8 cellular contexts compared by ENCODE assay signal in the genomic region with DNA sequence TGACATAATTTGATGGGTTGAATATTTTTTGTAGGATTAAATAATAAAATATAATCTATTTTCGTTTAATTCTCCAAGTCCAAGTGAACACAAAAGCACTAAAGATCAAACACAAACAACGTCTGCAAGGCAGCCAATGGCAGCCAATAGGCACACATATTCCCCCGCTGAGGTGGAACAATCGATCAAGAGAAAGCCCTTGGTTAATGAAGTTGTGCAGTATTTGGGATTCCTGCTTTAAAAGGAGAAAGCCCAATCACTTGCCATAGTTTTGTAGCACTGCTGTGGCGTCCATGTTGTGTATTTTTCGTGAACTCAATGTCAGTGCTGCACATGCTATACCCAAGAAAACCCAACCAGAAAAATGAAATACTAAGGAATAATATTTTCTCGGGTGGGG. TPM values are rescaled to one million over a fixed set of nuclear protein-coding genes. Genes with fewer than 3 reads are reported as not detected.
DNase-seq lines count a peak whose midpoint lies in the region; ATAC-seq and TF ChIP-seq lines count a peak whose summit lies in the region.

No MANE protein-coding gene starts in this region.

- in situ Hi-C loops in gastrocnemius medialis (cut with MboI; ENCODE audit: low sequenced_read_pairs in 4 of 4) (loop anchor here in 2 of 4 donors (10.0 kb wide), 1 partner anchor 69 kb away; the partner anchor contains the start of gene PCNX4 (in 2 of the 2)), brain microvascular endothelial cell (cut with HindIII; ENCODE audit: low pct_ligation_motif_present, low sequenced_read_pairs) (loop anchor here (25.0 kb wide), 1 partner anchor 201 kb away; no protein-coding TSS in a partner anchor), ACHN (cut with HindIII; ENCODE audit: low pct_ligation_motif_present, low pct_unique_long_range_greater_than_20kb, low sequenced_read_pairs) (no loop called here)

- DNase-seq in NCI-H2081 (lab: John Stamatoyannopoulos, UW) (peak; percentile 10 to 58), NCI-H2081 treated with DMSO at 0.1 percent for 48 hours (lab: John Stamatoyannopoulos, UW) (no peak), NCI-H345 (lab: John Stamatoyannopoulos, UW) (peak; percentile 29), gastrocnemius medialis (no peak), brain microvascular endothelial cell (no peak), uterus (no peak), ACHN (no peak)
- no peak for DNase-seq in effector memory CD8-positive, alpha-beta T cell

- peak overlapping the region; percentile 81 to 95 (median 92) for H3K4me3 ChIP-seq in gastrocnemius medialis
- no peak overlapping the region for H3K4me3 ChIP-seq in brain microvascular endothelial cell (ENCODE audit: low read depth, low read length)
- H3K4me3 ChIP-seq in uterus: peak overlapping the region in 1 of 2 donors; percentile 59

- no peaks in the 10 kb centered on the region for H3K9me3 ChIP-seq in gastrocnemius medialis
- no peaks in the 10 kb centered on the region for H3K9me3 ChIP-seq in uterus

- peak overlapping the region; percentile 97 to 100 (median 99) for H3K27ac ChIP-seq in gastrocnemius medialis
- H3K27ac ChIP-seq in brain microvascular endothelial cell: no peak overlapping the region
- H3K27ac ChIP-seq in uterus: peak overlapping the region in 1 of 2 donors; percentile 95

- H3K27me3 ChIP-seq in gastrocnemius medialis: no peaks in the 10 kb centered on the region
- no peaks in the 10 kb centered on the region for H3K27me3 ChIP-seq in brain microvascular endothelial cell (replicated peaks)
- H3K27me3 ChIP-seq in uterus: no peaks in the 10 kb centered on the region

- H3K36me3 Mint-ChIP-seq in effector memory CD8-positive, alpha-beta T cell (ENCODE audit: insufficient read depth): peaks cover 9% of the 10 kb centered on the region

- H3K27ac Mint-ChIP-seq in effector memory CD8-positive, alpha-beta T cell: peak overlapping the region; percentile 98 to 100

- intact Hi-C loops in gastrocnemius medialis (cut with DNase I; ENCODE audit: low total_unique reads) (loop anchor here (2.0 to 5.0 kb wide), 2 partner anchors 85 to 964 kb away; partner anchors contain the start of gene PPM1A), uterus (cut with DNase I; ENCODE audit: low total_unique reads) (loop anchor here (10.0 kb wide), 1 partner anchor 69 kb away; the partner anchor contains the start of gene PCNX4)

- H3K9me3 Mint-ChIP-seq in effector memory CD8-positive, alpha-beta T cell: no peaks in the 10 kb centered on the region

- H3K4me3 Mint-ChIP-seq in effector memory CD8-positive, alpha-beta T cell: peak overlapping the region; percentile 97 to 98

- H3K4me1 ChIP-seq in gastrocnemius medialis (peaks cover 43 to 64% of the 10 kb centered on the region in 2 donors), uterus (no peaks in the 10 kb centered on the region)

- H3K36me3 ChIP-seq in gastrocnemius medialis (peaks cover 0 to 31% of the 10 kb centered on the region in 2 donors), brain microvascular endothelial cell (replicated peaks) (no peaks in the 10 kb centered on the region), uterus (no peaks in the 10 kb centered on the region)

- TF ChIP-seq CTCF in gastrocnemius medialis (IDR thresholded peaks at IDR 0.05 in 4 of 5, conservative IDR thresholded peaks at IDR 0.05 in 1 of 5) (no peak), brain microvascular endothelial cell (IDR thresholded peaks at IDR 0.05; ENCODE audit: low read depth, low read length, missing control alignments) (no peak), uterus (IDR thresholded peaks at IDR 0.05) (no peak)

- H3K4me1 Mint-ChIP-seq in effector memory CD8-positive, alpha-beta T cell (ENCODE audit: low read depth in 2 of 2): peaks cover 42 to 58% of the 10 kb centered on the region in 2 donors

- TF ChIP-seq POLR2A in gastrocnemius medialis (IDR thresholded peaks at IDR 0.05) (no peak), uterus (IDR thresholded peaks at IDR 0.05) (no peak)

- no peaks in the 10 kb centered on the region for H3K27me3 Mint-ChIP-seq in effector memory CD8-positive, alpha-beta T cell

- ATAC-seq in effector memory CD8-positive, alpha-beta T cell (replicated peaks): no peak
- no peak for ATAC-seq in gastrocnemius medialis

RNA-seq across cellular contexts. Expression of gene DHRS7, which starts 1.5 kb away (rescaled TPM):
- 1,000 to 10,000 TPM in 3 of 4 donors, 100 to 1,000 TPM in 1; 937 to 2,179 (median 1,242) TPM for total RNA-seq in gastrocnemius medialis
- 100 to 1,000 TPM in 2 of 4 donors, 10 to 100 TPM in 2; 64.5 to 108 (median 91.2) TPM for total RNA-seq in uterus

Comparison
In these comparisons a context has a peak if more than half of its experiments do, and no peak if none do; other contexts are left out.
1. DNase-seq: peak in NCI-H2081 (2 of 2) and NCI-H345 (single experiment); none in NCI-H2081 treated with DMSO at 0.1 percent for 48 hours (single experiment), effector memory CD8-positive, alpha-beta T cell (0 of 3), gastrocnemius medialis (0 of 2), brain microvascular endothelial cell (single experiment), uterus (0 of 2) and ACHN (single experiment).
2. RNA of gene DHRS7, which starts 1.5 kb away (total RNA-seq): 937 to 2,179 TPM in gastrocnemius medialis; 64.5 to 108 TPM in uterus; every median in the first group is over 4 times any median in the second.